ENCODE assay signal across 19 cellular contexts in genomic region chr5:98865690-98866089, GRCh38.
"Had no signal": no experiment of that assay in that cellular context is flagged by ENCODE, and none has a peak within 500 bp of the region (broad histone marks: within the 10 kb centered on the region; RNA-seq: fewer than 3 reads in every experiment).

No MANE protein-coding gene starts in this region.

- H3K4me3 ChIP-seq: ascending aorta, esophagus muscularis mucosa, gastroesophageal sphincter, lower lobe of right lung, ovary, spleen, tibial artery had no signal

- ATAC-seq: activated CD8-positive, alpha-beta T cell treated with anti-CD3 and anti-CD28 coated beads for 36 hours; gastroesophageal sphincter; left colon; lower lobe of right lung; WTC11 had no signal

- H3K4me3 Mint-ChIP-seq: activated CD8-positive, alpha-beta T cell treated with anti-CD3 and anti-CD28 coated beads for 36 hours; activated naive CD4-positive, alpha-beta T cell treated with anti-CD3 and anti-CD28 coated beads, Interleukin-2, amount 10 ng/mL, durations not matched to agents 7 days and 5 days; T-helper 2 cell treated with Interferon-gamma antibody and Interleukin-4, amounts not matched to agents 5 μg/mL and 100 μg/mL, for 36 hours; WTC11 had no signal

- H3K4me1 Mint-ChIP-seq: activated naive CD4-positive, alpha-beta T cell treated with anti-CD3 and anti-CD28 coated beads, Interleukin-2, amount 10 ng/mL, durations not matched to agents 7 days and 5 days; WTC11 had no signal

- DNase-seq: activated CD4-positive, alpha-beta T cell treated with anti-CD3 and anti-CD28 coated beads for 4 hours; activated CD8-positive, alpha-beta T cell treated with anti-CD3 and anti-CD28 coated beads for 36 hours; activated naive CD4-positive, alpha-beta T cell treated with anti-CD3 and anti-CD28 coated beads, Interleukin-2, amount 10 ng/mL, durations not matched to agents 7 days and 5 days; activated T-cell treated with anti-CD3 and anti-CD28 coated beads, Interleukin-2, amount 50 U/mL, for 1 hour; effector CD8-positive, alpha-beta T cell; left colon; lower lobe of right lung; midbrain; ovary; spleen; stimulated activated naive CD4-positive, alpha-beta T cell treated with Interleukin-2 at 50 U/mL for 16 hours; SW 1271; tibial artery had no signal

- H3K9me3 Mint-ChIP-seq: activated CD8-positive, alpha-beta T cell treated with anti-CD3 and anti-CD28 coated beads for 36 hours; activated naive CD4-positive, alpha-beta T cell treated with anti-CD3 and anti-CD28 coated beads, Interleukin-2, amount 10 ng/mL, durations not matched to agents 7 days and 5 days; T-helper 2 cell treated with Interferon-gamma antibody and Interleukin-4, amounts not matched to agents 5 μg/mL and 100 μg/mL, for 36 hours; WTC11 had no signal

- FAIRE-seq: TTC549 had no signal

- H3K27me3 Mint-ChIP-seq: activated CD8-positive, alpha-beta T cell treated with anti-CD3 and anti-CD28 coated beads for 36 hours; activated naive CD4-positive, alpha-beta T cell treated with anti-CD3 and anti-CD28 coated beads, Interleukin-2, amount 10 ng/mL, durations not matched to agents 7 days and 5 days had no signal

- H3K27ac Mint-ChIP-seq: WTC11 had no signal
